ENCODE assay signal across 27 cellular contexts in genomic region chr18:51212606-51213005, GRCh38.
"Had no signal": no experiment of that assay in that cellular context is flagged by ENCODE, and none has a peak within 500 bp of the region (broad histone marks: within the 10 kb centered on the region; RNA-seq: fewer than 3 reads in every experiment).

No MANE protein-coding gene starts in this region.

- ATAC-seq: left ventricle myocardium superior had no signal

- H3K27ac ChIP-seq: coronary artery, esophagus squamous epithelium, heart right ventricle, neural progenitor cell, parathyroid adenoma, right atrium auricular region, thyroid gland, vagina had no signal

- H3K9me3 ChIP-seq: esophagus squamous epithelium, heart right ventricle, right atrium auricular region, thyroid gland, vagina had no signal

- H3K9me3 Mint-ChIP-seq: memory B cell, nephron, neural progenitor cell had no signal

- DNase-seq: dermis blood vessel endothelial cell; effector memory CD4-positive, alpha-beta T cell; erythroblast; esophagus squamous epithelium; foreskin melanocyte; glutamatergic neuron; heart right ventricle; hippocampal formation; left ventricle myocardium superior; stimulated activated CD4-positive, alpha-beta T cell treated with anti-CD3 and anti-CD28 coated beads, Interleukin-12 subunit alpha, Interleukin-12 subunit beta, amount 100 ng/mL, for 4 hours; stimulated activated CD4-positive, alpha-beta T cell treated with anti-CD3 and anti-CD28 coated beads, Interleukin-1b, Interleukin-23, amount 100 ng/mL, for 48 hours; stimulated activated CD4-positive, alpha-beta T cell treated with anti-CD3 and anti-CD28 coated beads, Interleukin-4, amount 100 ng/mL, for 1 hour; stimulated activated CD8-positive, alpha-beta memory T cell treated with anti-CD3 and anti-CD28 coated beads, Interleukin-4, amount 100 ng/mL, for 48 hours; stimulated activated naive CD4-positive, alpha-beta T cell; stimulated activated naive CD8-positive, alpha-beta T cell treated with anti-CD3 and anti-CD28 coated beads, Interleukin-15, amount 100 ng/mL, for 72 hours; thyroid gland; trophoblast cell had no signal

- H3K27me3 Mint-ChIP-seq: memory B cell; stimulated activated naive CD8-positive, alpha-beta T cell treated with anti-CD3 and anti-CD28 coated beads, Interleukin-15, amount 100 ng/mL, for 72 hours had no signal

- H3K27ac Mint-ChIP-seq: memory B cell, nephron, progenitor cell of endocrine pancreas had no signal

- H3K4me3 Mint-ChIP-seq: memory B cell; nephron; neural progenitor cell; stimulated activated naive CD8-positive, alpha-beta T cell treated with anti-CD3 and anti-CD28 coated beads, Interleukin-15, amount 100 ng/mL, for 72 hours had no signal

- H3K36me3 Mint-ChIP-seq: memory B cell, neural progenitor cell had no signal

- H3K4me3 ChIP-seq: coronary artery, esophagus squamous epithelium, heart right ventricle, lung, neural progenitor cell, right atrium auricular region, smooth muscle cell, thyroid gland, vagina had no signal

- H3K4me1 Mint-ChIP-seq: nephron, neural progenitor cell had no signal

- H3K27me3 ChIP-seq: esophagus squamous epithelium, heart right ventricle, neural progenitor cell, right atrium auricular region, thyroid gland, vagina had no signal

- H3K4me1 ChIP-seq: esophagus squamous epithelium, parathyroid adenoma, right atrium auricular region, thyroid gland, vagina had no signal

- H3K36me3 ChIP-seq: esophagus squamous epithelium, heart right ventricle, neural progenitor cell, right atrium auricular region, thyroid gland, vagina had no signal
